In the genomic region with DNA sequence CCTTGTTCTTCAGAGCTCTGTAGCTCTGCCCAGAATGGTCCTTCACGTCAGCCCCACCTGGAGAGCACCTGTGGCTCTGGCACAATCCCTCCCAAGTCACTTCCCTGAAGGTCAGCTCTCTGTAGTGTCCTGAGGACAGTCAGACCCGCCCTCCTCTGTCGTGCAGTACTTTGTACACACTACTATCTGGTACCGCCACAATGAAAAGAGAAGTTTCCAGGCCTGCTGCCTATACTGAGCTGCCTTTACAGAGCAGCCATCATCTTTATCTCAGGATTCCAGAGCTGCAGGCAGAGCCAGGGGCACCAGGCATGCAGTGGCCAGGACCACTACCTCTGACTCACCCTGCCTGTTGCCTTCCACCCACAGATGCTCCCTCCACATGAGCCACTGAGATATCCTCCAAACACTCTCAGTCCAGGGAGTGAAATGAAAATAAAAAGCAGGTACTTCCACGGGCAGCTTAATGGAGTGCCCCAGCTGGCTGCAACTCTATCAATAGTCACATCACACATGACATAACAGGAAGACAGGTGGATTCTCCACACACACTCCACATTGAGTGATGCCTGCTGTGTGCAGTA, we compare ENCODE assay signal across 8 cellular contexts. TPM values are rescaled to one million over a fixed set of nuclear protein-coding genes. Genes with fewer than 3 reads are reported as not detected.
DNase-seq lines count a peak whose midpoint lies in the region; ATAC-seq and TF ChIP-seq lines count a peak whose summit lies in the region.

No MANE protein-coding gene starts in this region.

- 0 out of 2 replicates have a peak overlapping the region, but pooled peaks have one; percentile 30 for H2BK120ac ChIP-seq in IMR-90 (ENCODE audit: low read depth, low read length)

- H3K27ac ChIP-seq in IMR-90 (ENCODE audit: insufficient read depth, low read length) (no peak overlapping the region), dorsolateral prefrontal cortex (no peak overlapping the region)

- H2BK20ac ChIP-seq in IMR-90 (ENCODE audit: low read depth, low read length) = no peak overlapping the region

- H3K36me3 ChIP-seq in IMR-90 (ENCODE audit: control insufficient read depth, insufficient read depth, low read length) = no peaks in the 10 kb centered on the region

- H4K5ac ChIP-seq in IMR-90 (ENCODE audit: low read depth, low read length) = 0 out of 2 replicates have a peak overlapping the region, but pooled peaks have one; percentile 11

- H2AK9ac ChIP-seq in IMR-90 (replicated peaks; ENCODE audit: low read depth, low read length, poor library complexity) = no peak overlapping the region

- H2BK15ac ChIP-seq in IMR-90 (ENCODE audit: low read depth, low read length) = peak overlapping the region; percentile 24; the same call in 1 of the 3 replicates

- H3K9me3 ChIP-seq in IMR-90 (ENCODE audit: control insufficient read depth, insufficient read depth, low read length) = no peaks in the 10 kb centered on the region

- DNase-seq in CD1c-positive myeloid dendritic cell (ENCODE audit: extremely low spot score) = peak; percentile 27
- peak; percentile 75 for DNase-seq in IMR-90
- DNase-seq in chondrocyte (ENCODE audit: low spot score) = no peak
- peak; percentile 67 for DNase-seq in mucosa of gallbladder (ENCODE audit: low spot score)
- DNase-seq in dorsolateral prefrontal cortex = no peak
- DNase-seq in activated naive CD4-positive, alpha-beta T cell (lab: John Stamatoyannopoulos, UW) = no peak

- POLR2A ChIA-PET in IMR-90 (lab: Charles Lee; ENCODE audit: unreplicated experiment) = interaction anchor here (1.3 kb wide), 1 partner anchor 13 kb away, joined by 3 read pairs; no protein-coding TSS in a partner anchor

- peak overlapping the region in 1 of 2 experiments; percentile 24; a peak in 1 of 4 replicates for H4K8ac ChIP-seq in IMR-90 (ENCODE audit: low read depth in 2 of 2, low read length in 2 of 2)

- BruUV-seq in IMR-90 (replicated peaks; lab: Mats Ljungman, UMichigan) = no TSS peak

- dilution Hi-C loops in IMR-90 (cut with HindIII; ENCODE audit: low sequenced_read_pairs, unreplicated experiment) = no loop called here

- no peak overlapping the region for H3K4me3 Mint-ChIP-seq in chondrocyte (ENCODE audit: unreplicated experiment)

- no peak for TF ChIP-seq POLR2A in IMR-90 (IDR thresholded peaks at IDR 0.05; ENCODE audit: low read depth, low read length)

- peak overlapping the region; percentile 37; the same call in 1 of the 2 replicates for H3K4ac ChIP-seq in IMR-90 (ENCODE audit: low read depth, low read length)

- H3K4me2 ChIP-seq in IMR-90 (ENCODE audit: low read depth, low read length) = 0 out of 2 replicates have a peak overlapping the region, but pooled peaks have one; percentile 57

- CTCF ChIA-PET in IMR-90 (lab: Yijun Ruan, JAX) = no interaction called here

- ATAC-seq in IMR-90 (ENCODE audit: low read depth) (peak; percentile 71), GM21825 (IDR thresholded peaks at IDR 0.05; ENCODE audit: unreplicated experiment) (no peak), GM21390 (IDR thresholded peaks at IDR 0.05; ENCODE audit: unreplicated experiment) (no peak)

- H3K4me3 ChIP-seq in IMR-90 (ENCODE audit: insufficient read depth, low read depth, low read length) = no peak overlapping the region
- H3K4me3 ChIP-seq in dorsolateral prefrontal cortex = no peak overlapping the region

- intact Hi-C loops in IMR-90 (cut with micrococcal nuclease) (no loop called here), dorsolateral prefrontal cortex (cut with DNase I) (no loop called here)

- TF ChIP-seq CTCF in IMR-90 (conservative IDR thresholded peaks at IDR 0.05; ENCODE audit: low read depth, low read length) (no peak), chondrocyte (IDR thresholded peaks at IDR 0.05) (no peak), dorsolateral prefrontal cortex (IDR thresholded peaks at IDR 0.05 in 54 of 56, conservative IDR thresholded peaks at IDR 0.05 in 2 of 56; ENCODE audit: low read depth in 1 of 56, partially characterized antibody in 56 of 56) (no peak)

- 0 out of 2 replicates have a peak overlapping the region, but pooled peaks have one; percentile 49 for H4K91ac ChIP-seq in IMR-90 (ENCODE audit: insufficient read depth, low read depth, low read length)

- no peak overlapping the region for H3K9ac ChIP-seq in IMR-90 (ENCODE audit: low read depth, low read length)

- H2AK5ac ChIP-seq in IMR-90 (ENCODE audit: low read depth, low read length) = peak overlapping the region; percentile 9; the same call in 1 of the 2 replicates

- no peak for TF ChIP-seq RAD21 in IMR-90 (IDR thresholded peaks at IDR 0.05; ENCODE audit: low read length)

- H2BK5ac ChIP-seq in IMR-90 (ENCODE audit: low read depth, low read length, poor library complexity, severe bottlenecking) = peak overlapping the region; percentile 21

- H3K27me3 Mint-ChIP-seq in chondrocyte (ENCODE audit: low read depth) = no peaks in the 10 kb centered on the region

- H3K4me1 Mint-ChIP-seq in chondrocyte (ENCODE audit: low read depth) = peaks cover 62% of the 10 kb centered on the region

- no peak overlapping the region for H3K56ac ChIP-seq in IMR-90 (ENCODE audit: extremely low read depth, insufficient read depth, low read length)

- peaks cover 10 to 73% of the 10 kb centered on the region in 2 experiments for H3K79me1 ChIP-seq in IMR-90 (ENCODE audit: low read depth in 1 of 2, low read length in 2 of 2)

- peak overlapping the region; percentile 23; the same call in 1 of the 2 replicates for H3K23ac ChIP-seq in IMR-90 (ENCODE audit: low read depth, low read length)

- no peaks in the 10 kb centered on the region for H3K27me3 ChIP-seq in IMR-90 (ENCODE audit: control insufficient read depth, insufficient read depth, low read length)
- no peaks in the 10 kb centered on the region for H3K27me3 ChIP-seq in dorsolateral prefrontal cortex

- peak overlapping the region; percentile 13 for H3K27ac Mint-ChIP-seq in chondrocyte (ENCODE audit: unreplicated experiment)

- H3K9me3 Mint-ChIP-seq in chondrocyte (ENCODE audit: low read depth) = no peaks in the 10 kb centered on the region

- in situ Hi-C loops in IMR-90 (cut with MboI; ENCODE audit: low sequenced_read_pairs) = no loop called here

- H3K9me1 ChIP-seq in IMR-90 (ENCODE audit: insufficient read depth, low read length) = peaks cover 29% of the 10 kb centered on the region

- H3K14ac ChIP-seq in IMR-90 (replicated peaks; ENCODE audit: low read depth, low read length) = 0 out of 2 replicates have a peak overlapping the region, but pooled peaks have one; percentile 44

- peaks cover 47% of the 10 kb centered on the region for H4K20me1 ChIP-seq in IMR-90 (ENCODE audit: insufficient read depth, low read length)

- H3K4me1 ChIP-seq in IMR-90 (ENCODE audit: control insufficient read depth, insufficient read depth, low read length) = peaks cover 32% of the 10 kb centered on the region

- no peaks in the 10 kb centered on the region for H3K36me3 Mint-ChIP-seq in chondrocyte (ENCODE audit: low read depth)

- H2AFZ ChIP-seq in IMR-90 (replicated peaks; ENCODE audit: low read length, poor library complexity) = no peak overlapping the region

- 87% methylated on average over 4 of the region's 5 CpGs; no CpG with 5 or more reads in 1 of the 2 experiments for WGBS in IMR-90 (ENCODE audit: extremely low coverage in 2 of 2, insufficient read length in 1 of 2), 2 experiments

- H3K18ac ChIP-seq in IMR-90 (ENCODE audit: low read depth, low read length) = no peak overlapping the region

TF ChIP-seq in IMR-90, 13 proteins besides CTCF, POLR2A, EP300 and RAD21:
- TF ChIP-seq, protein P1, sequence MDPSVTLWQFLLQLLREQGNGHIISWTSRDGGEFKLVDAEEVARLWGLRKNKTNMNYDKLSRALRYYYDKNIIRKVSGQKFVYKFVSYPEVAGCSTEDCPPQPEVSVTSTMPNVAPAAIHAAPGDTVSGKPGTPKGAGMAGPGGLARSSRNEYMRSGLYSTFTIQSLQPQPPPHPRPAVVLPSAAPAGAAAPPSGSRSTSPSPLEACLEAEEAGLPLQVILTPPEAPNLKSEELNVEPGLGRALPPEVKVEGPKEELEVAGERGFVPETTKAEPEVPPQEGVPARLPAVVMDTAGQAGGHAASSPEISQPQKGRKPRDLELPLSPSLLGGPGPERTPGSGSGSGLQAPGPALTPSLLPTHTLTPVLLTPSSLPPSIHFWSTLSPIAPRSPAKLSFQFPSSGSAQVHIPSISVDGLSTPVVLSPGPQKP (IDR thresholded peaks at IDR 0.05; ENCODE audit: borderline replicate concordance, low read depth, low read length) = no peak
- TF ChIP-seq, protein P2, sequence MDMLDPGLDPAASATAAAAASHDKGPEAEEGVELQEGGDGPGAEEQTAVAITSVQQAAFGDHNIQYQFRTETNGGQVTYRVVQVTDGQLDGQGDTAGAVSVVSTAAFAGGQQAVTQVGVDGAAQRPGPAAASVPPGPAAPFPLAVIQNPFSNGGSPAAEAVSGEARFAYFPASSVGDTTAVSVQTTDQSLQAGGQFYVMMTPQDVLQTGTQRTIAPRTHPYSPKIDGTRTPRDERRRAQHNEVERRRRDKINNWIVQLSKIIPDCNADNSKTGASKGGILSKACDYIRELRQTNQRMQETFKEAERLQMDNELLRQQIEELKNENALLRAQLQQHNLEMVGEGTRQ (IDR thresholded peaks at IDR 0.05; ENCODE audit: low read depth, low read length) = peak; percentile 9; the same call in 1 of the 2 replicates

RNA-seq across cellular contexts. Expression of a gene that starts 7.3 kb away (rescaled TPM):
- 98.0 and 118 TPM in 2 replicates for total RNA-seq in IMR-90 (2012; rRNA removed)
- polyA plus RNA-seq in IMR-90 (2012; rRNA removed) = 85.0 and 92.2 TPM in 2 replicates
- 72.9 and 85.4 TPM in 2 replicates for polyA plus RNA-seq in IMR-90 (2012; cell fraction: cytosol; rRNA removed)
- 56.7 and 72.6 TPM in 2 replicates for polyA plus RNA-seq in IMR-90 (2012; cell fraction: nucleus; rRNA removed; ENCODE audit: low replicate concordance)
- 58.9 to 93.4 TPM (median 82.1 TPM) in 3 replicates for total RNA-seq in chondrocyte
- 182 TPM for total RNA-seq in mucosa of gallbladder
- 10 to 100 TPM; 32.7 to 64.6 (median 48.1) TPM for total RNA-seq in dorsolateral prefrontal cortex

Comparison
In these comparisons a context has a peak if more than half of its experiments do, and no peak if none do; other contexts are left out.
1. DNase-seq: peak in CD1c-positive myeloid dendritic cell (single experiment), IMR-90 (single experiment) and mucosa of gallbladder (single experiment); none in chondrocyte (single experiment), dorsolateral prefrontal cortex (0 of 10) and activated naive CD4-positive, alpha-beta T cell (0 of 4).